13 cellular contexts compared by ENCODE assay signal in genomic region chr15:59996498-59997041, GRCh38. TPM values are rescaled to one million over a fixed set of nuclear protein-coding genes. Genes with fewer than 3 reads are reported as not detected.
DNase-seq lines count a peak whose midpoint lies in the region; ATAC-seq and TF ChIP-seq lines count a peak whose summit lies in the region.
"Had no signal": no experiment of that assay in that cellular context is flagged by ENCODE, and none has a peak within 500 bp of the region (broad histone marks: within the 10 kb centered on the region; RNA-seq: fewer than 3 reads in every experiment).

No MANE protein-coding gene starts in this region.

- TF ChIP-seq CTCF in Caco-2 (IDR thresholded peaks at IDR 0.05; ENCODE audit: insufficient read depth in 1 of 2, low read depth in 1 of 2, low read length in 1 of 2, severe bottlenecking in 1 of 2, unreplicated experiment in 1 of 2) = no peak
- no peak for TF ChIP-seq CTCF in body of pancreas (IDR thresholded peaks at IDR 0.05)

- peak overlapping the region; percentile 25 for H3K4me3 Mint-ChIP-seq in Caco-2 (ENCODE audit: unreplicated experiment)
- H3K4me3 Mint-ChIP-seq in activated naive CD8-positive, alpha-beta T cell treated with anti-CD3 and anti-CD28 coated beads, Interleukin-2, amount 50 U/mL, for 24 hours = peak overlapping the region; percentile 72
- peak overlapping the region; percentile 29 to 82 (median 48) for H3K4me3 Mint-ChIP-seq in naive thymus-derived CD4-positive, alpha-beta T cell
- H3K4me3 Mint-ChIP-seq: mesothelial cell of epicardium had no signal

- H3K36me3 Mint-ChIP-seq in Caco-2 (ENCODE audit: insufficient read depth, unreplicated experiment) = no peaks in the 10 kb centered on the region
- peaks cover 4% of the 10 kb centered on the region for H3K36me3 Mint-ChIP-seq in activated naive CD8-positive, alpha-beta T cell treated with anti-CD3 and anti-CD28 coated beads, Interleukin-2, amount 50 U/mL, for 24 hours (ENCODE audit: low read depth)
- peaks cover 0 to 8% (median 3%) of the 10 kb centered on the region in 5 donors for H3K36me3 Mint-ChIP-seq in naive thymus-derived CD4-positive, alpha-beta T cell
- H3K36me3 Mint-ChIP-seq: mesothelial cell of epicardium had no signal

- no peak overlapping the region for H3K27ac Mint-ChIP-seq in Caco-2 (ENCODE audit: unreplicated experiment)
- H3K27ac Mint-ChIP-seq in activated naive CD8-positive, alpha-beta T cell treated with anti-CD3 and anti-CD28 coated beads, Interleukin-2, amount 50 U/mL, for 24 hours = peak overlapping the region; percentile 31
- H3K27ac Mint-ChIP-seq in naive thymus-derived CD4-positive, alpha-beta T cell = peak overlapping the region in 3 of 9 donors; percentile 10 to 69 (median 51)
- H3K27ac Mint-ChIP-seq: mesothelial cell of epicardium had no signal

- no peaks in the 10 kb centered on the region for H3K9me3 Mint-ChIP-seq in Caco-2 (ENCODE audit: unreplicated experiment)
- H3K9me3 Mint-ChIP-seq in activated naive CD8-positive, alpha-beta T cell treated with anti-CD3 and anti-CD28 coated beads, Interleukin-2, amount 50 U/mL, for 24 hours = peaks cover 4% of the 10 kb centered on the region
- peaks cover 0 to 37% (median 7%) of the 10 kb centered on the region in 11 donors for H3K9me3 Mint-ChIP-seq in naive thymus-derived CD4-positive, alpha-beta T cell
- H3K9me3 Mint-ChIP-seq: mesothelial cell of epicardium had no signal

- H3K27me3 ChIP-seq in Caco-2 (replicated peaks; ENCODE audit: control insufficient read depth, insufficient read depth, low read length) = no peaks in the 10 kb centered on the region; the same call in 1 of the 2 replicates
- H3K27me3 ChIP-seq in H7 (ENCODE audit: control insufficient read depth, insufficient read depth, low read length) = peaks cover 26% of the 10 kb centered on the region
- peaks cover 35 to 79% of the 10 kb centered on the region in 2 donors for H3K27me3 ChIP-seq in naive thymus-derived CD4-positive, alpha-beta T cell (ENCODE audit: control insufficient read depth in 2 of 2, insufficient read depth in 2 of 2, low read length in 2 of 2)
- peaks cover 4 to 76% of the 10 kb centered on the region in 2 donors for H3K27me3 ChIP-seq in body of pancreas

- POLR2A ChIA-PET in Caco-2 (lab: Charles Lee) = no interaction called here
- POLR2A ChIA-PET in naive thymus-derived CD4-positive, alpha-beta T cell (lab: Charles Lee) = interaction anchor here (1.1 to 1.8 kb wide), 2 partner anchors 20 to 131 kb away, joined by 3 to 7 read pairs; no protein-coding TSS in a partner anchor

- no peaks in the 10 kb centered on the region; the same call in 1 of the 2 replicates for H3K4me1 ChIP-seq in Caco-2
- peaks cover 7 to 19% of the 10 kb centered on the region in 2 donors for H3K4me1 ChIP-seq in naive thymus-derived CD4-positive, alpha-beta T cell (ENCODE audit: control insufficient read depth in 2 of 2, insufficient read depth in 2 of 2, low read length in 2 of 2)
- H3K4me1 ChIP-seq in body of pancreas = peaks cover 19% of the 10 kb centered on the region

- DNase-seq in Caco-2 (peak in 1 of 2 experiments; percentile 58), H7 (peak; percentile 50), NCI-H524 treated with DMSO at 0.1 percent for 48 hours (lab: John Stamatoyannopoulos, UW) (no peak), body of pancreas (no peak)
- DNase-seq in activated naive CD8-positive, alpha-beta T cell treated with anti-CD3 and anti-CD28 coated beads, Interleukin-2, amount 50 U/mL, for 24 hours = no peak
- DNase-seq in naive thymus-derived CD4-positive, alpha-beta T cell = no peak
- DNase-seq in stimulated activated CD4-positive, alpha-beta T cell treated with anti-CD3 and anti-CD28 coated beads, Interleukin-4, amount 100 ng/mL, for 4 hours = no peak
- DNase-seq: amygdala, esophagus squamous epithelium, IMR-90 had no signal

- no TSS peak for BruUV-seq in Caco-2 (replicated peaks; lab: Mats Ljungman, UMichigan)

- peaks cover 40% of the 10 kb centered on the region for H3K27me3 Mint-ChIP-seq in Caco-2 (ENCODE audit: insufficient read depth, unreplicated experiment)
- peaks cover 92% of the 10 kb centered on the region for H3K27me3 Mint-ChIP-seq in activated naive CD8-positive, alpha-beta T cell treated with anti-CD3 and anti-CD28 coated beads, Interleukin-2, amount 50 U/mL, for 24 hours
- peaks cover 87 to 98% (median 93%) of the 10 kb centered on the region in 5 donors for H3K27me3 Mint-ChIP-seq in naive thymus-derived CD4-positive, alpha-beta T cell

- H3K4me1 Mint-ChIP-seq in Caco-2 (ENCODE audit: low read depth, unreplicated experiment) = no peaks in the 10 kb centered on the region
- H3K4me1 Mint-ChIP-seq in activated naive CD8-positive, alpha-beta T cell treated with anti-CD3 and anti-CD28 coated beads, Interleukin-2, amount 50 U/mL, for 24 hours = peaks cover 32% of the 10 kb centered on the region
- H3K4me1 Mint-ChIP-seq in naive thymus-derived CD4-positive, alpha-beta T cell = peaks cover 22 to 67% (median 47%) of the 10 kb centered on the region in 7 donors

- H3K36me3 ChIP-seq in Caco-2 (ENCODE audit: control insufficient read depth, insufficient read depth, low read length) = no peaks in the 10 kb centered on the region
- no peaks in the 10 kb centered on the region for H3K36me3 ChIP-seq in H7 (replicated peaks; ENCODE audit: control insufficient read depth, insufficient read depth, low read length)
- H3K36me3 ChIP-seq in naive thymus-derived CD4-positive, alpha-beta T cell (ENCODE audit: control insufficient read depth in 2 of 3, insufficient read depth in 3 of 3, low read length in 3 of 3) = no peaks in the 10 kb centered on the region
- no peaks in the 10 kb centered on the region for H3K36me3 ChIP-seq in body of pancreas (replicated peaks in 1 of 2; ENCODE audit: insufficient read depth in 1 of 2, low read depth in 2 of 2)
- H3K36me3 ChIP-seq: esophagus squamous epithelium had no signal

- intact Hi-C loops in Caco-2 (cut with micrococcal nuclease; ENCODE audit: unreplicated experiment) = no loop called here
- intact Hi-C loops in naive thymus-derived CD4-positive, alpha-beta T cell (cut with micrococcal nuclease) = loop anchor here (1.0 to 5.0 kb wide), 6 partner anchors 10 to 330 kb away; no protein-coding TSS in a partner anchor
- intact Hi-C loops in body of pancreas (cut with DNase I) = no loop called here

- no peak for TF ChIP-seq POLR2A in body of pancreas (IDR thresholded peaks at IDR 0.05)

- H3K9me3 ChIP-seq in Caco-2 (no peaks in the 10 kb centered on the region), body of pancreas (no peaks in the 10 kb centered on the region)
- peaks cover 0 to under 1% (median 0%) of the 10 kb centered on the region in 3 experiments for H3K9me3 ChIP-seq in naive thymus-derived CD4-positive, alpha-beta T cell (ENCODE audit: control insufficient read depth in 2 of 3, low read length in 3 of 3)
- H3K9me3 ChIP-seq: esophagus squamous epithelium had no signal

- no peak for ATAC-seq in activated naive CD8-positive, alpha-beta T cell treated with anti-CD3 and anti-CD28 coated beads, Interleukin-2, amount 50 U/mL, for 24 hours
- ATAC-seq in naive thymus-derived CD4-positive, alpha-beta T cell = no peak
- ATAC-seq in HG02852 (IDR thresholded peaks at IDR 0.05; ENCODE audit: unreplicated experiment) (no peak), body of pancreas (no peak)

- H3K27ac ChIP-seq in naive thymus-derived CD4-positive, alpha-beta T cell (ENCODE audit: low read depth, low read length) = no peak overlapping the region
- H3K27ac ChIP-seq in body of pancreas = no peak overlapping the region
- H3K27ac ChIP-seq: esophagus squamous epithelium had no signal

- CTCF ChIA-PET in Caco-2 (lab: Charles Lee) = no interaction called here
- CTCF ChIA-PET in naive thymus-derived CD4-positive, alpha-beta T cell (lab: Charles Lee) = no interaction called here

- 5 to 6% methylated on average over 25 of the region's 25 CpGs for WGBS in body of pancreas, 2 donors

- H3K4me3 ChIP-seq in Caco-2 (ENCODE audit: low read depth, low read length) = peak overlapping the region; percentile 19
- peak overlapping the region; percentile 39 for H3K4me3 ChIP-seq in H7 (ENCODE audit: insufficient read depth, low read depth, low read length)
- H3K4me3 ChIP-seq in naive thymus-derived CD4-positive, alpha-beta T cell (ENCODE audit: low read length) = no peak overlapping the region
- no peak overlapping the region for H3K4me3 ChIP-seq in body of pancreas

RNA-seq across cellular contexts. Expression of gene FOXB1, which starts 7.5 kb away (rescaled TPM):
- total RNA-seq in Caco-2 (2022) (not detected in 2 replicates), body of pancreas (not detected)
- total RNA-seq in H7 (2014; rRNA removed; shearing (Covaris generic)) = 25.0 and 32.7 TPM in 2 replicates
- under 1 TPM in 4 of 5 experiments, not detected in 1; 0.12 to 0.97 (median 0.27) TPM for total RNA-seq in naive thymus-derived CD4-positive, alpha-beta T cell
- polyA plus RNA-seq in naive thymus-derived CD4-positive, alpha-beta T cell = under 1 TPM in 1 of 2 donors, not detected in 1; 0.91 TPM
- total RNA-seq: esophagus squamous epithelium, IMR-90, mesothelial cell of epicardium, urinary bladder had no signal
- polyA plus RNA-seq: IMR-90 had no signal

Comparison
In these comparisons a context has a peak if more than half of its experiments do, and no peak if none do; other contexts are left out.
1. H3K4me3 ChIP-seq: peak in Caco-2 (single experiment) and H7 (single experiment); none in naive thymus-derived CD4-positive, alpha-beta T cell (single experiment) and body of pancreas (0 of 2).
2. RNA of gene FOXB1, which starts 7.5 kb away (total RNA-seq): 25.0 to 32.7 TPM in H7; 0.12 to 0.97 TPM in naive thymus-derived CD4-positive, alpha-beta T cell, not detected in Caco-2 and not detected in body of pancreas; every median in the first group is over 10 times any median in the second.
3. intact Hi-C loops: an anchor here in naive thymus-derived CD4-positive, alpha-beta T cell (1.0 to 5.0 kb wide); none called in Caco-2 and body of pancreas.
4. Peak in every context shown above with its lines, with median percentiles within 50 percentile points of each other: H3K4me3 Mint-ChIP-seq.